In the genomic region with DNA sequence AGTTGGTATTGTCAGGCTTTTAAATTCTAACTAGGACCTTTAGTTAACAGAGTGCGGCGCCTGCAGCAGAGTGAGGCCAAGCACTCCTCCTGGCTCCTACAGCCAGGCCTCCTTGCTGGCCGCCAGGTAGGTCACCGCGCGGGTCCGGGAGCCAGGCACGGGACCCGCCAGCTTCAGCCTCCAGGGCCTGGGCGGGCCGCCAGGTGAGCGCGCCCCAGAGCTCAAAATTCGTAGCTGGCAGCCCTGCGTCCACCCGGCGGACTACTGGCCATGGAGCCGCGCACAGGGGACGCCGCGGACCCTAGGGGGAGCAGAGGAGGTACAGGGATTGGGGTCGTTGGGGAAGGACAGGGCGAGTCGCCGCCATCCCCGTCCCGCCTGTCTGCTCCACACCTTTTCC, we compare ENCODE assay signal across 8 cellular contexts. TPM values are rescaled to one million over a fixed set of nuclear protein-coding genes. Genes with fewer than 3 reads are reported as not detected.
DNase-seq lines count a peak whose midpoint lies in the region; ATAC-seq and TF ChIP-seq lines count a peak whose summit lies in the region.

A gene (plus strand): TSS at position 139 of the 400 bp plus-strand sequence. CDS start 132 bp downstream, at position 271.

- DNase-seq in HFF-Myc (ENCODE audit: extremely low read depth, low read depth) (no peak), spleen (peak; percentile 78), erythroblast (lab: John Stamatoyannopoulos, UW) (no peak), NCI-H1105 treated with DMSO at 0.1 percent for 48 hours (lab: John Stamatoyannopoulos, UW) (no peak)
- no peak for DNase-seq in stimulated activated CD4-positive, alpha-beta T cell treated with anti-CD3 and anti-CD28 coated beads, Interleukin-2, amount 100 ng/mL, for 48 hours

- H3K27me3 ChIP-seq in iPS-15b (ENCODE audit: control insufficient read depth, insufficient read depth, low read length) (peaks cover 59% of the 10 kb centered on the region), spleen (replicated peaks in 1 of 7) (no peaks in the 10 kb centered on the region)

- H3K4me3 ChIP-seq in HFF-Myc (replicated peaks; ENCODE audit: low read depth, low read length) (peak within 1 kb of the TSS; percentile 28; the same call in 1 of the 2 replicates), iPS-15b (ENCODE audit: low read depth, low read length) (peak within 1 kb of the TSS; percentile 48), spleen (peak within 1 kb of the TSS in 6 of 8 donors; percentile 9 to 66 (median 32))

- peak within 1 kb of the TSS; percentile 92 for H3K27ac Mint-ChIP-seq in activated T-helper 17 cell treated with anti-CD3 and anti-CD28 coated beads, Interleukin-2, amount 50 U/mL, for 72 hours

- no peaks in the 10 kb centered on the region for H3K36me3 Mint-ChIP-seq in activated T-helper 17 cell treated with anti-CD3 and anti-CD28 coated beads, Interleukin-2, amount 50 U/mL, for 72 hours (ENCODE audit: low read depth)

- H3K36me3 ChIP-seq in iPS-15b (ENCODE audit: control insufficient read depth, insufficient read depth, low read length) = no peaks in the 10 kb centered on the region
- H3K36me3 ChIP-seq in spleen = no peaks in the 10 kb centered on the region

- no peak for ATAC-seq in activated T-helper 17 cell treated with anti-CD3 and anti-CD28 coated beads, Interleukin-2, amount 50 U/mL, for 72 hours (replicated peaks)
- no peak for ATAC-seq in GM18498 (IDR thresholded peaks at IDR 0.05; ENCODE audit: unreplicated experiment)

- intact Hi-C loops in spleen (cut with DNase I; ENCODE audit: low total_unique reads) = no loop called here

- H3K4me1 ChIP-seq in iPS-15b (ENCODE audit: control insufficient read depth, insufficient read depth, low read length) (peaks cover 4% of the 10 kb centered on the region), spleen (peaks cover 0 to 36% (median 12%) of the 10 kb centered on the region in 6 donors)

- TF ChIP-seq CTCF in HFF-Myc (IDR thresholded peaks at IDR 0.05; ENCODE audit: low read depth, low read length, missing control alignments) (no peak), spleen (IDR thresholded peaks at IDR 0.05 in 8 of 11, conservative IDR thresholded peaks at IDR 0.05 in 3 of 11) (no peak)

- H3K4me3 Mint-ChIP-seq in activated T-helper 17 cell treated with anti-CD3 and anti-CD28 coated beads, Interleukin-2, amount 50 U/mL, for 72 hours = peak within 1 kb of the TSS; percentile 94

- H3K4me1 Mint-ChIP-seq in activated T-helper 17 cell treated with anti-CD3 and anti-CD28 coated beads, Interleukin-2, amount 50 U/mL, for 72 hours = peaks cover 7% of the 10 kb centered on the region

- H3K27me3 Mint-ChIP-seq in activated T-helper 17 cell treated with anti-CD3 and anti-CD28 coated beads, Interleukin-2, amount 50 U/mL, for 72 hours = no peaks in the 10 kb centered on the region

- H3K9me3 Mint-ChIP-seq in activated T-helper 17 cell treated with anti-CD3 and anti-CD28 coated beads, Interleukin-2, amount 50 U/mL, for 72 hours = no peaks in the 10 kb centered on the region

- H3K9ac ChIP-seq in iPS-15b (ENCODE audit: low read depth, low read length) = no peak within 1 kb of the TSS

- 83 to 89% (median 89%) methylated on average over 22 to 28 of the region's 28 CpGs for WGBS in spleen, 5 donors

- TF ChIP-seq POLR2A in spleen (IDR thresholded peaks at IDR 0.05) (no peak), erythroblast (IDR thresholded peaks at IDR 0.05; ENCODE audit: low read length) (no peak)

- peak within 1 kb of the TSS; percentile 63 to 97 (median 90) for H3K27ac ChIP-seq in spleen

- H3K9me3 ChIP-seq in iPS-15b (ENCODE audit: control insufficient read depth, insufficient read depth, low read length) (no peaks in the 10 kb centered on the region), spleen (no peaks in the 10 kb centered on the region)

RNA-seq across cellular contexts. Expression of the gene that starts here (rescaled TPM):
- 1 to 10 TPM; 1.5 to 3.7 TPM for total RNA-seq in activated T-helper 17 cell treated with anti-CD3 and anti-CD28 coated beads, Interleukin-2, amount 50 U/mL, for 72 hours
- 1 to 10 TPM in 6 of 7 donors, under 1 TPM in 1; 0.89 to 4.3 (median 1.5) TPM for total RNA-seq in spleen
- polyA plus RNA-seq in spleen = 1 to 10 TPM in 2 of 3 donors, under 1 TPM in 1; 0.96 to 2.1 (median 1.3) TPM
